In the genomic region with DNA sequence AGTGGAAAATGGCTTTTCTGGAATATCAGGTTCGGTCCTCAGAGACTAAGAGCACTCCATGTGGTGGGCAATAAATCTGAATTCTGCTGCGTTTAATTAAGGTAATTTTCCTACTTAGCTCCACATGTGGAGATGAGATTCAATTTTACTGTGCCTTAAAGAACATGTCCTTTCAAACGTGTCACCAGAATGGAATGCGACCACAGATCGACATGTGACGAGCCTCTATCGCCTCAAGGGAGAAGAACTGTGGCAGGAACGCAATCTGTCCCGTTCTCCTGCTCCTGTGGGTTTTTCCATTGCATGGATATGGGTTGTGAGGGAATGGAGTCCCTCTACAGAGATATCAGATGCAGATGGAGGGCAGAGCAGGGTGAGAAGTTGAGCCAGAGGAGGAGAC, we compare ENCODE assay signal across 13 cellular contexts.
A peak's percentile ranks its signal among the peaks of the same experiment; 100 is the strongest.
DNase-seq lines count a peak whose midpoint lies in the region; TF ChIP-seq lines count a peak whose summit lies in the region.
"Had no signal": no experiment of that assay in that cellular context is flagged by ENCODE, and none has a peak within 500 bp of the region (broad histone marks: within the 10 kb centered on the region; RNA-seq: fewer than 3 reads in every experiment).

No MANE protein-coding gene starts in this region.

- H3K4me1 ChIP-seq in skeletal muscle satellite cell (ENCODE audit: control insufficient read depth, insufficient read depth, low read length): peaks cover 35% of the 10 kb centered on the region

- H3K36me3 ChIP-seq in skeletal muscle satellite cell (ENCODE audit: insufficient read depth, low read length): no peaks in the 10 kb centered on the region
- H3K36me3 ChIP-seq: WERI-Rb-1 had no signal

- H3K4me3 ChIP-seq in fibroblast of villous mesenchyme (ENCODE audit: low read depth, low read length) (no peak overlapping the region), skeletal muscle satellite cell (ENCODE audit: low read length) (no peak overlapping the region)
- H3K4me3 ChIP-seq: body of pancreas had no signal

- no peaks in the 10 kb centered on the region for H3K9me3 ChIP-seq in skeletal muscle satellite cell (replicated peaks; ENCODE audit: low read length)
- H3K9me3 ChIP-seq: body of pancreas had no signal

- no peak overlapping the region for H3K9ac ChIP-seq in skeletal muscle satellite cell (ENCODE audit: low read depth, low read length)

- peak overlapping the region; percentile 22 for H3K4me2 ChIP-seq in skeletal muscle satellite cell (ENCODE audit: low read length)

- TF ChIP-seq CTCF in fibroblast of villous mesenchyme (IDR thresholded peaks at IDR 0.05; ENCODE audit: insufficient read depth, low read depth, low read length): no peak

- peak; percentile 16 for DNase-seq in SIG-M5 treated with dmso at 0.1 percent for 504 hours (lab: John Stamatoyannopoulos, UW; ENCODE audit: unreplicated experiment)
- no peak for DNase-seq in SIG-M5 (lab: John Stamatoyannopoulos, UW)
- peak; percentile 52 for DNase-seq in SW480 (ENCODE audit: low spot score)
- peak; percentile 85 for DNase-seq in fibroblast of villous mesenchyme (ENCODE audit: low read depth)
- DNase-seq in stimulated activated naive CD4-positive, alpha-beta T cell treated with Interleukin-2 at 50 U/mL for 16 hours (lab: John Stamatoyannopoulos, UW): no peak
- no peak for DNase-seq in activated naive CD4-positive, alpha-beta T cell treated with Interleukin-2 at 50 U/mL for 16 hours
- no peak for DNase-seq in NCI-H526 treated with DMSO at 0.1 percent for 48 hours (lab: John Stamatoyannopoulos, UW)
- DNase-seq: 8988T, body of pancreas, kidney, natural killer cell, WERI-Rb-1 had no signal

- no peaks in the 10 kb centered on the region for H3K27me3 ChIP-seq in skeletal muscle satellite cell (ENCODE audit: control insufficient read depth, insufficient read depth, low read length)
- H3K27me3 ChIP-seq: body of pancreas had no signal

Comparison
In these comparisons a context has a peak if more than half of its experiments do, and no peak if none do; other contexts are left out.
1. DNase-seq: peak in SIG-M5 treated with dmso at 0.1 percent for 504 hours (single experiment), SW480 (single experiment) and fibroblast of villous mesenchyme (single experiment); none in SIG-M5 (single experiment), stimulated activated naive CD4-positive, alpha-beta T cell treated with Interleukin-2 at 50 U/mL for 16 hours (single experiment), activated naive CD4-positive, alpha-beta T cell treated with Interleukin-2 at 50 U/mL for 16 hours (single experiment) and NCI-H526 treated with DMSO at 0.1 percent for 48 hours (single experiment).